Comparison of ENCODE assay signal across 21 cellular contexts in genomic region chr1:6635910-6636760, GRCh38. TPM values are rescaled to one million over a fixed set of nuclear protein-coding genes. Genes with fewer than 3 reads are reported as not detected.
DNase-seq lines count a peak whose midpoint lies in the region; ATAC-seq and TF ChIP-seq lines count a peak whose summit lies in the region.
"Had no signal": no experiment of that assay in that cellular context is flagged by ENCODE, and none has a peak within 500 bp of the region (broad histone marks: within the 10 kb centered on the region; RNA-seq: fewer than 3 reads in every experiment).

No MANE protein-coding gene starts in this region.

- no peak overlapping the region for H3K4me2 ChIP-seq in IMR-90 (ENCODE audit: low read depth, low read length)
- H3K4me2 ChIP-seq: neural progenitor cell had no signal

- H3K56ac ChIP-seq in IMR-90 (ENCODE audit: extremely low read depth, insufficient read depth, low read length) = no peak overlapping the region

- H3K4me1 ChIP-seq in IMR-90 (ENCODE audit: control insufficient read depth, insufficient read depth, low read length) (peaks cover 2% of the 10 kb centered on the region; the same call in 1 of the 2 replicates), endodermal cell (ENCODE audit: control insufficient read depth, insufficient read depth, low read length) (no peaks in the 10 kb centered on the region)
- H3K4me1 ChIP-seq: neural progenitor cell, Peyer's patch, uterus had no signal

- H3K27ac ChIP-seq in IMR-90 (ENCODE audit: insufficient read depth, low read length) (no peak overlapping the region), endodermal cell (ENCODE audit: low read depth, low read length) (no peak overlapping the region)
- H3K27ac ChIP-seq: neural progenitor cell, Peyer's patch, uterus had no signal

- no peak overlapping the region for H4K8ac ChIP-seq in IMR-90 (ENCODE audit: low read depth in 2 of 2, low read length in 2 of 2)

- DNase-seq in AG08396 (ENCODE audit: low spot score) = peak; percentile 52
- DNase-seq in IMR-90 = peak; percentile 21
- no peak for DNase-seq in endodermal cell
- no peak for DNase-seq in neural crest cell (ENCODE audit: low read depth, low spot score)
- no peak for DNase-seq in NCI-H2107 (lab: John Stamatoyannopoulos, UW)
- no peak for DNase-seq in mucosa of gallbladder (ENCODE audit: low spot score)
- DNase-seq: activated CD4-positive, CD25-positive, alpha-beta regulatory T cell; activated naive CD8-positive, alpha-beta T cell treated with anti-CD3 and anti-CD28 coated beads, Interleukin-2, amount 10 ng/mL, durations not matched to agents 7 days and 5 days; COR-L47; dermis blood vessel endothelial cell; NCI-H1417; NCI-H2171 treated with DMSO at 0.1 percent for 48 hours; Peyer's patch; stimulated activated CD4-positive, alpha-beta T cell treated with anti-CD3 and anti-CD28 coated beads, Interleukin-4, amount 100 ng/mL, for 4 hours; uterus had no signal

- H3K4ac ChIP-seq in IMR-90 (ENCODE audit: low read depth, low read length) = no peak overlapping the region

- no peak overlapping the region for H2BK120ac ChIP-seq in IMR-90 (ENCODE audit: low read depth, low read length)

- no peak for TF ChIP-seq RAD21 in IMR-90 (IDR thresholded peaks at IDR 0.05; ENCODE audit: low read length)

- in situ Hi-C loops in IMR-90 (cut with MboI; ENCODE audit: low sequenced_read_pairs) = no loop called here

- peak overlapping the region; percentile 39 for H3K27ac Mint-ChIP-seq in endodermal cell
- H3K27ac Mint-ChIP-seq in neural crest cell (ENCODE audit: unreplicated experiment) = peak overlapping the region; percentile 76
- H3K27ac Mint-ChIP-seq: activated naive CD8-positive, alpha-beta T cell treated with anti-CD3 and anti-CD28 coated beads, Interleukin-2, amount 10 ng/mL, durations not matched to agents 7 days and 5 days; mesothelial cell of epicardium; neural progenitor cell; T-helper 2 cell treated with Interferon-gamma antibody and Interleukin-4, amounts not matched to agents 5 μg/mL and 100 μg/mL, for 36 hours had no signal

- intact Hi-C loops in IMR-90 (cut with micrococcal nuclease) = loop anchor here (5.0 kb wide), 1 partner anchor 1011 kb away; no protein-coding TSS in a partner anchor

- H3K23ac ChIP-seq in IMR-90 (ENCODE audit: low read depth, low read length) = no peak overlapping the region

- ATAC-seq in IMR-90 (ENCODE audit: low read depth) (peak; percentile 59), GM18505 (IDR thresholded peaks at IDR 0.05; ENCODE audit: unreplicated experiment) (no peak), GM21526 (IDR thresholded peaks at IDR 0.05; ENCODE audit: low FRiP score, unreplicated experiment) (no peak)

- no peak for TF ChIP-seq POLR2A in IMR-90 (IDR thresholded peaks at IDR 0.05; ENCODE audit: low read depth, low read length)
- no peak for TF ChIP-seq POLR2A in GM18505 (IDR thresholded peaks at IDR 0.05; ENCODE audit: borderline replicate concordance, extremely low read depth, insufficient read depth, insufficient read length)

- H3K9me3 Mint-ChIP-seq in endodermal cell = no peaks in the 10 kb centered on the region
- H3K9me3 Mint-ChIP-seq in neural crest cell = no peaks in the 10 kb centered on the region
- H3K9me3 Mint-ChIP-seq: activated naive CD8-positive, alpha-beta T cell treated with anti-CD3 and anti-CD28 coated beads, Interleukin-2, amount 10 ng/mL, durations not matched to agents 7 days and 5 days; brain; mesothelial cell of epicardium; neural progenitor cell; T-helper 2 cell treated with Interferon-gamma antibody and Interleukin-4, amounts not matched to agents 5 μg/mL and 100 μg/mL, for 36 hours had no signal

- no peak overlapping the region for H2AFZ ChIP-seq in IMR-90 (replicated peaks; ENCODE audit: low read length, poor library complexity)
- H2AFZ ChIP-seq: neural progenitor cell had no signal

- H3K4me3 Mint-ChIP-seq in endodermal cell (no peak overlapping the region), neural crest cell (no peak overlapping the region)
- H3K4me3 Mint-ChIP-seq: activated naive CD8-positive, alpha-beta T cell treated with anti-CD3 and anti-CD28 coated beads, Interleukin-2, amount 10 ng/mL, durations not matched to agents 7 days and 5 days; brain; mesothelial cell of epicardium; neural progenitor cell; T-helper 2 cell treated with Interferon-gamma antibody and Interleukin-4, amounts not matched to agents 5 μg/mL and 100 μg/mL, for 36 hours had no signal

- H2BK15ac ChIP-seq in IMR-90 (ENCODE audit: low read depth, low read length) = no peak overlapping the region

- no peak; the same call in 1 of the 2 replicates for TF ChIP-seq CTCF in IMR-90 (conservative IDR thresholded peaks at IDR 0.05; ENCODE audit: low read depth, low read length)
- TF ChIP-seq CTCF in endodermal cell (conservative IDR thresholded peaks at IDR 0.05) = peak; percentile 43
- no peak for TF ChIP-seq CTCF in neural crest cell (conservative IDR thresholded peaks at IDR 0.05)

- H4K91ac ChIP-seq in IMR-90 (ENCODE audit: insufficient read depth, low read depth, low read length) = no peak overlapping the region

- H2AK5ac ChIP-seq in IMR-90 (ENCODE audit: low read depth, low read length) = no peak overlapping the region

- peak overlapping the region; percentile 77 for H2AK9ac ChIP-seq in IMR-90 (replicated peaks; ENCODE audit: low read depth, low read length, poor library complexity)

- H2BK20ac ChIP-seq in IMR-90 (ENCODE audit: low read depth, low read length) = no peak overlapping the region

- H3K4me1 Mint-ChIP-seq in endodermal cell (no peaks in the 10 kb centered on the region), neural crest cell (no peaks in the 10 kb centered on the region)
- H3K4me1 Mint-ChIP-seq: activated naive CD8-positive, alpha-beta T cell treated with anti-CD3 and anti-CD28 coated beads, Interleukin-2, amount 10 ng/mL, durations not matched to agents 7 days and 5 days; mesothelial cell of epicardium; neural progenitor cell had no signal

- CTCF ChIA-PET in IMR-90 (lab: Yijun Ruan, JAX) = interaction anchor here (0.8 kb wide), 1 partner anchor 10 kb away, joined by 4 read pairs; no protein-coding TSS in a partner anchor

- peaks cover 73% of the 10 kb centered on the region for H3K36me3 Mint-ChIP-seq in endodermal cell (ENCODE audit: low read depth)
- peaks cover 11% of the 10 kb centered on the region for H3K36me3 Mint-ChIP-seq in neural crest cell (ENCODE audit: low read depth)

- H3K79me1 ChIP-seq in IMR-90 (ENCODE audit: low read depth in 1 of 2, low read length in 2 of 2) = peaks cover 0 to 10% of the 10 kb centered on the region in 2 experiments; a peak in 2 of 4 replicates

- H3K4me3 ChIP-seq in IMR-90 (ENCODE audit: insufficient read depth, low read depth, low read length) (no peak overlapping the region), endodermal cell (ENCODE audit: low read length) (no peak overlapping the region)
- H3K4me3 ChIP-seq: neural progenitor cell, Peyer's patch, uterus had no signal

- H3K14ac ChIP-seq in IMR-90 (replicated peaks; ENCODE audit: low read depth, low read length) = no peak overlapping the region

- peaks cover 11% of the 10 kb centered on the region; the same call in 1 of the 2 replicates for H4K20me1 ChIP-seq in IMR-90 (ENCODE audit: insufficient read depth, low read length)

- no peak overlapping the region for H3K9ac ChIP-seq in IMR-90 (ENCODE audit: low read depth, low read length)
- no peak overlapping the region for H3K9ac ChIP-seq in endodermal cell (ENCODE audit: extremely low read depth, low read length, poor library complexity, severe bottlenecking)
- H3K9ac ChIP-seq: neural progenitor cell had no signal

- WGBS in IMR-90 (ENCODE audit: extremely low coverage in 2 of 2, insufficient read length in 1 of 2), 2 experiments = 92% methylated on average over 7 of the region's 16 CpGs; no CpG with 5 or more reads in 1 of the 2 experiments
- 92 to 98% methylated on average over 14 to 16 of the region's 16 CpGs for WGBS in endodermal cell (ENCODE audit: insufficient coverage in 1 of 2, insufficient read length in 1 of 2), 2 experiments

- H3K9me1 ChIP-seq in IMR-90 (ENCODE audit: insufficient read depth, low read length) = peaks cover 2% of the 10 kb centered on the region; the same call in 1 of the 2 replicates

- H3K9me3 ChIP-seq in IMR-90 (ENCODE audit: control insufficient read depth, insufficient read depth, low read length) = no peaks in the 10 kb centered on the region
- H3K9me3 ChIP-seq in endodermal cell (ENCODE audit: control insufficient read depth, low read length) = no peaks in the 10 kb centered on the region
- H3K9me3 ChIP-seq: Peyer's patch, uterus had no signal

- no peak overlapping the region for H3K18ac ChIP-seq in IMR-90 (ENCODE audit: low read depth, low read length)

- H3K27me3 ChIP-seq in IMR-90 (ENCODE audit: control insufficient read depth, insufficient read depth, low read length) = no peaks in the 10 kb centered on the region
- H3K27me3 ChIP-seq in endodermal cell (ENCODE audit: control insufficient read depth, insufficient read depth, low read length, poor library complexity, severe bottlenecking) = no peaks in the 10 kb centered on the region
- H3K27me3 ChIP-seq: neural progenitor cell, Peyer's patch, uterus had no signal

- no peak overlapping the region for H2BK5ac ChIP-seq in IMR-90 (ENCODE audit: low read depth, low read length, poor library complexity, severe bottlenecking)

- POLR2A ChIA-PET in IMR-90 (lab: Charles Lee; ENCODE audit: unreplicated experiment) = no interaction called here

- BruUV-seq in IMR-90 (replicated peaks; lab: Mats Ljungman, UMichigan) = no TSS peak

- dilution Hi-C loops in IMR-90 (cut with HindIII; ENCODE audit: low sequenced_read_pairs, unreplicated experiment) = no loop called here

- H3K36me3 ChIP-seq in IMR-90 (ENCODE audit: control insufficient read depth, insufficient read depth, low read length) = peaks cover 61% of the 10 kb centered on the region
- peaks cover 67% of the 10 kb centered on the region for H3K36me3 ChIP-seq in endodermal cell (ENCODE audit: control insufficient read depth, insufficient read depth, low read length)
- H3K36me3 ChIP-seq: neural progenitor cell, uterus had no signal

- no peak overlapping the region for H4K5ac ChIP-seq in IMR-90 (ENCODE audit: low read depth, low read length)

- H3K27me3 Mint-ChIP-seq in endodermal cell (ENCODE audit: insufficient read depth) (no peaks in the 10 kb centered on the region), neural crest cell (ENCODE audit: low read depth) (no peaks in the 10 kb centered on the region)
- H3K27me3 Mint-ChIP-seq: activated naive CD8-positive, alpha-beta T cell treated with anti-CD3 and anti-CD28 coated beads, Interleukin-2, amount 10 ng/mL, durations not matched to agents 7 days and 5 days; brain had no signal

RNA-seq across cellular contexts. Expression of gene THAP3, which starts 11.5 kb away (rescaled TPM):
- total RNA-seq in IMR-90 (2012; rRNA removed) (13.9 and 14.2 TPM in 2 replicates), endodermal cell (10 to 100 TPM; 13.0 to 22.4 TPM), neural crest cell (26.1 and 28.5 TPM in 2 replicates), mucosa of gallbladder (25.2 TPM)
- 14.9 and 16.0 TPM in 2 replicates for polyA plus RNA-seq in IMR-90 (2012; rRNA removed)
- 11.8 and 12.7 TPM in 2 replicates for polyA plus RNA-seq in IMR-90 (2012; cell fraction: cytosol; rRNA removed)
- polyA plus RNA-seq in IMR-90 (2012; cell fraction: nucleus; rRNA removed; ENCODE audit: low replicate concordance) = 23.2 and 37.1 TPM in 2 replicates
- 26.7 TPM for polyA plus RNA-seq in endodermal cell (2013, experiment 1 of 2)
- polyA plus RNA-seq in endodermal cell (2013, experiment 2 of 2) = 23.5 TPM

RNA-seq across cellular contexts. Expression of gene PHF13, which starts 22.6 kb away (rescaled TPM):
- total RNA-seq in IMR-90 (2012; rRNA removed) = 7.3 and 9.4 TPM in 2 replicates
- polyA plus RNA-seq in IMR-90 (2012; rRNA removed) = 7.6 and 9.8 TPM in 2 replicates
- 6.4 and 8.4 TPM in 2 replicates for polyA plus RNA-seq in IMR-90 (2012; cell fraction: cytosol; rRNA removed)
- 13.3 and 25.1 TPM in 2 replicates for polyA plus RNA-seq in IMR-90 (2012; cell fraction: nucleus; rRNA removed; ENCODE audit: low replicate concordance)
- total RNA-seq in endodermal cell = 10 to 100 TPM; 36.9 to 47.8 TPM
- 27.3 TPM for polyA plus RNA-seq in endodermal cell (2013, experiment 1 of 2)
- 25.9 TPM for polyA plus RNA-seq in endodermal cell (2013, experiment 2 of 2)
- total RNA-seq in neural crest cell = 32.6 and 33.5 TPM in 2 replicates
- 15.1 TPM for total RNA-seq in mucosa of gallbladder

RNA-seq across cellular contexts. Expression of gene KLHL21, which starts 33.5 kb away (rescaled TPM):
- total RNA-seq in IMR-90 (2012; rRNA removed) = 12.0 and 14.2 TPM in 2 replicates
- 36.7 and 37.4 TPM in 2 replicates for polyA plus RNA-seq in IMR-90 (2012; rRNA removed)
- polyA plus RNA-seq in IMR-90 (2012; cell fraction: cytosol; rRNA removed) = 27.2 and 40.1 TPM in 2 replicates
- polyA plus RNA-seq in IMR-90 (2012; cell fraction: nucleus; rRNA removed; ENCODE audit: low replicate concordance) = 70.4 and 149 TPM in 2 replicates
- 10 to 100 TPM; 10.9 to 13.2 TPM for total RNA-seq in endodermal cell
- 8.8 TPM for polyA plus RNA-seq in endodermal cell (2013, experiment 1 of 2)
- polyA plus RNA-seq in endodermal cell (2013, experiment 2 of 2) = 7.9 TPM
- total RNA-seq in neural crest cell = 18.8 and 19.0 TPM in 2 replicates
- 42.4 TPM for total RNA-seq in mucosa of gallbladder

RNA-seq across cellular contexts. Expression of gene ZBTB48, which starts 56.3 kb away (rescaled TPM):
- total RNA-seq in IMR-90 (2012; rRNA removed) = 9.3 and 10.3 TPM in 2 replicates
- 17.5 and 19.7 TPM in 2 replicates for polyA plus RNA-seq in IMR-90 (2012; rRNA removed)
- 10.0 and 15.6 TPM in 2 replicates for polyA plus RNA-seq in IMR-90 (2012; cell fraction: cytosol; rRNA removed)
- polyA plus RNA-seq in IMR-90 (2012; cell fraction: nucleus; rRNA removed; ENCODE audit: low replicate concordance) = 61.7 and 153 TPM in 2 replicates
- total RNA-seq in endodermal cell = 10 to 100 TPM; 28.2 to 31.0 TPM
- 22.8 TPM for polyA plus RNA-seq in endodermal cell (2013, experiment 1 of 2)
- 22.7 TPM for polyA plus RNA-seq in endodermal cell (2013, experiment 2 of 2)
- 35.7 and 41.0 TPM in 2 replicates for total RNA-seq in neural crest cell
- 55.1 TPM for total RNA-seq in mucosa of gallbladder

Comparison
In these comparisons a context has a peak if more than half of its experiments do, and no peak if none do; other contexts are left out.
1. DNase-seq: peak in AG08396 (single experiment) and IMR-90 (single experiment); none in endodermal cell (single experiment), neural crest cell (single experiment), NCI-H2107 (single experiment) and mucosa of gallbladder (single experiment).